Comparison of ENCODE assay signal across 12 cellular contexts in genomic region chr9:117034862-117035261, GRCh38.
DNase-seq lines count a peak whose midpoint lies in the region; ATAC-seq and TF ChIP-seq lines count a peak whose summit lies in the region.
"Had no signal": no experiment of that assay in that cellular context is flagged by ENCODE, and none has a peak within 500 bp of the region (broad histone marks: within the 10 kb centered on the region; RNA-seq: fewer than 3 reads in every experiment).

No MANE protein-coding gene starts in this region.

- H3K27ac ChIP-seq in trophoblast cell (ENCODE audit: low read depth, low read length) = no peak overlapping the region
- H3K27ac ChIP-seq in CD4-positive, alpha-beta T cell (ENCODE audit: low read depth, low read length) = no peak overlapping the region
- H3K27ac ChIP-seq: SJSA1, tibial artery had no signal

- H3K14ac ChIP-seq in trophoblast cell (ENCODE audit: low read length) = no peak overlapping the region

- no peak overlapping the region for H2AK5ac ChIP-seq in trophoblast cell (ENCODE audit: low read length)

- no peaks in the 10 kb centered on the region for H3K36me3 ChIP-seq in trophoblast cell (ENCODE audit: control insufficient read depth in 1 of 2, insufficient read depth in 2 of 2, low read length in 2 of 2)
- H3K36me3 ChIP-seq: SJSA1, tibial artery had no signal

- intact Hi-C loops in activated CD4-positive, alpha-beta T cell treated with anti-CD3 and anti-CD28 coated beads for 36 hours (cut with DNase I, micrococcal nuclease) = no loop called here
- intact Hi-C loops in activated CD4-positive, alpha-beta T cell treated with anti-CD3 and anti-CD28 coated beads, Interleukin-2, amount 10 ng/mL, durations not matched to agents 24 days and 14 days (cut with micrococcal nuclease) = no loop called here
- intact Hi-C loops in CD4-positive, alpha-beta T cell (cut with DNase I, micrococcal nuclease) = no loop called here

- no peak overlapping the region for H4K91ac ChIP-seq in trophoblast cell (ENCODE audit: low read depth, low read length)

- no peak for TF ChIP-seq CTCF in CD4-positive, alpha-beta T cell (IDR thresholded peaks at IDR 0.05)

- WGBS in trophoblast cell (ENCODE audit: extremely low coverage, insufficient coverage, insufficient read length) = no CpG with 5 or more reads among the region's 2 CpGs

- H2BK12ac ChIP-seq in trophoblast cell (ENCODE audit: low read length) = no peak overlapping the region

- H3K9ac ChIP-seq in trophoblast cell (ENCODE audit: low read length) = no peak overlapping the region

- H3K4me2 ChIP-seq in trophoblast cell (ENCODE audit: low read length) = no peak overlapping the region

- CTCF ChIA-PET in activated CD4-positive, alpha-beta T cell treated with anti-CD3 and anti-CD28 coated beads for 36 hours (lab: Charles Lee) = interaction anchor here (0.7 kb wide), 1 partner anchor 1498 kb away, joined by 3 read pairs; no protein-coding TSS in a partner anchor
- CTCF ChIA-PET in CD4-positive, alpha-beta T cell (lab: Charles Lee) = no interaction called here
- CTCF ChIA-PET in activated CD4-positive, alpha-beta memory T cell treated with anti-CD3 and anti-CD28 coated beads, Interleukin-2, amount 10 ng/mL, durations not matched to agents 7 days and 5 days (lab: Charles Lee) = no interaction called here

- no peaks in the 10 kb centered on the region for H3K9me3 ChIP-seq in trophoblast cell (ENCODE audit: insufficient read depth, low read depth, low read length)
- H3K9me3 ChIP-seq in CD4-positive, alpha-beta T cell (ENCODE audit: control insufficient read depth, low read length) = no peaks in the 10 kb centered on the region
- H3K9me3 ChIP-seq: SJSA1, tibial artery had no signal

- no peak for ATAC-seq in activated CD4-positive, alpha-beta T cell treated with anti-CD3 and anti-CD28 coated beads for 36 hours
- ATAC-seq in CD4-positive, alpha-beta T cell (ENCODE audit: poor library complexity) = no peak
- no peak for ATAC-seq in HG03354 (IDR thresholded peaks at IDR 0.05; ENCODE audit: poor library complexity, severe bottlenecking, unreplicated experiment)
- ATAC-seq: esophagus mucosa had no signal

- H3K4me1 ChIP-seq in trophoblast cell (ENCODE audit: control insufficient read depth in 1 of 2, insufficient read depth in 2 of 2, low read length in 2 of 2) = no peaks in the 10 kb centered on the region
- H3K4me1 ChIP-seq: SJSA1, tibial artery had no signal

- H3K79me1 ChIP-seq in trophoblast cell (ENCODE audit: low read length) = no peaks in the 10 kb centered on the region

- no peaks in the 10 kb centered on the region for H3K9me3 Mint-ChIP-seq in activated CD4-positive, alpha-beta T cell treated with anti-CD3 and anti-CD28 coated beads for 36 hours (ENCODE audit: low read depth)
- no peaks in the 10 kb centered on the region for H3K9me3 Mint-ChIP-seq in activated CD4-positive, alpha-beta T cell treated with anti-CD3 and anti-CD28 coated beads, Interleukin-2, amount 10 ng/mL, durations not matched to agents 24 days and 14 days
- peaks cover 7% of the 10 kb centered on the region for H3K9me3 Mint-ChIP-seq in CD4-positive, alpha-beta T cell
- no peaks in the 10 kb centered on the region for H3K9me3 Mint-ChIP-seq in activated CD4-positive, alpha-beta memory T cell treated with anti-CD3 and anti-CD28 coated beads, Interleukin-2, amount 10 ng/mL, durations not matched to agents 7 days and 5 days

- H3K23ac ChIP-seq in trophoblast cell (ENCODE audit: low read length) = no peak overlapping the region

- no peak overlapping the region for H3K4me3 ChIP-seq in trophoblast cell (ENCODE audit: low read depth, low read length)
- H3K4me3 ChIP-seq: SJSA1, tibial artery had no signal

- H3K36me3 Mint-ChIP-seq in activated CD4-positive, alpha-beta T cell treated with anti-CD3 and anti-CD28 coated beads for 36 hours (ENCODE audit: low read depth) = no peaks in the 10 kb centered on the region
- no peaks in the 10 kb centered on the region for H3K36me3 Mint-ChIP-seq in activated CD4-positive, alpha-beta T cell treated with anti-CD3 and anti-CD28 coated beads, Interleukin-2, amount 10 ng/mL, durations not matched to agents 24 days and 14 days (ENCODE audit: low read depth)
- H3K36me3 Mint-ChIP-seq in CD4-positive, alpha-beta T cell (ENCODE audit: low read depth) = no peaks in the 10 kb centered on the region
- H3K36me3 Mint-ChIP-seq in activated CD4-positive, alpha-beta memory T cell treated with anti-CD3 and anti-CD28 coated beads, Interleukin-2, amount 10 ng/mL, durations not matched to agents 7 days and 5 days (ENCODE audit: low read depth) = no peaks in the 10 kb centered on the region

- H2AFZ ChIP-seq in trophoblast cell (ENCODE audit: insufficient read depth, low read length, poor library complexity) = no peak overlapping the region

- H3K27me3 ChIP-seq in trophoblast cell (ENCODE audit: insufficient read depth, low read length) = no peaks in the 10 kb centered on the region
- no peaks in the 10 kb centered on the region for H3K27me3 ChIP-seq in CD4-positive, alpha-beta T cell (ENCODE audit: control insufficient read depth, insufficient read depth, low read length)
- H3K27me3 ChIP-seq: SJSA1, tibial artery had no signal

- POLR2A ChIA-PET in activated CD4-positive, alpha-beta T cell treated with anti-CD3 and anti-CD28 coated beads for 36 hours (lab: Charles Lee) = no interaction called here
- POLR2A ChIA-PET in CD4-positive, alpha-beta T cell (lab: Charles Lee) = no interaction called here
- POLR2A ChIA-PET in activated CD4-positive, alpha-beta memory T cell treated with anti-CD3 and anti-CD28 coated beads, Interleukin-2, amount 10 ng/mL, durations not matched to agents 7 days and 5 days (lab: Charles Lee) = no interaction called here

- H3K79me2 ChIP-seq in trophoblast cell (ENCODE audit: control insufficient read depth, insufficient read depth, low read length, poor library complexity) = no peaks in the 10 kb centered on the region

- H4K12ac ChIP-seq in trophoblast cell (ENCODE audit: low read depth, low read length) = no peak overlapping the region

- peak; percentile 4 for DNase-seq in activated CD4-positive, alpha-beta T cell treated with anti-CD3 and anti-CD28 coated beads for 36 hours
- no peak for DNase-seq in activated CD4-positive, alpha-beta T cell treated with anti-CD3 and anti-CD28 coated beads, Interleukin-2, amount 10 ng/mL, durations not matched to agents 24 days and 14 days
- peak; percentile 4 for DNase-seq in OCI-M1 (lab: John Stamatoyannopoulos, UW)
- peak; percentile 59 for DNase-seq in ecto neural progenitor cell (ENCODE audit: low spot score)
- peak; percentile 31 to 73 for DNase-seq in trophoblast cell
- DNase-seq in CD4-positive, alpha-beta T cell = no peak
- DNase-seq in activated CD4-positive, alpha-beta memory T cell treated with anti-CD3 and anti-CD28 coated beads, Interleukin-2, amount 10 ng/mL, durations not matched to agents 7 days and 5 days = no peak
- DNase-seq: activated CD4-positive, alpha-beta T cell treated with anti-CD3 and anti-CD28 coated beads for 1 hour; tibial artery had no signal

- H3K4ac ChIP-seq in trophoblast cell (ENCODE audit: low read depth, low read length) = no peak overlapping the region

- H2BK120ac ChIP-seq in trophoblast cell (ENCODE audit: insufficient read depth, low read length, poor library complexity) = no peak overlapping the region

- H3K4me1 Mint-ChIP-seq in activated CD4-positive, alpha-beta T cell treated with anti-CD3 and anti-CD28 coated beads for 36 hours = no peaks in the 10 kb centered on the region
- H3K4me1 Mint-ChIP-seq in activated CD4-positive, alpha-beta T cell treated with anti-CD3 and anti-CD28 coated beads, Interleukin-2, amount 10 ng/mL, durations not matched to agents 24 days and 14 days = no peaks in the 10 kb centered on the region
- no peaks in the 10 kb centered on the region for H3K4me1 Mint-ChIP-seq in CD4-positive, alpha-beta T cell (ENCODE audit: low read depth)
- no peaks in the 10 kb centered on the region for H3K4me1 Mint-ChIP-seq in activated CD4-positive, alpha-beta memory T cell treated with anti-CD3 and anti-CD28 coated beads, Interleukin-2, amount 10 ng/mL, durations not matched to agents 7 days and 5 days

- H4K8ac ChIP-seq in trophoblast cell (ENCODE audit: low read depth, low read length) = no peak overlapping the region

- H3K4me3 Mint-ChIP-seq in activated CD4-positive, alpha-beta T cell treated with anti-CD3 and anti-CD28 coated beads for 36 hours = no peak overlapping the region
- H3K4me3 Mint-ChIP-seq in activated CD4-positive, alpha-beta T cell treated with anti-CD3 and anti-CD28 coated beads, Interleukin-2, amount 10 ng/mL, durations not matched to agents 24 days and 14 days = no peak overlapping the region
- no peak overlapping the region for H3K4me3 Mint-ChIP-seq in CD4-positive, alpha-beta T cell
- H3K4me3 Mint-ChIP-seq in activated CD4-positive, alpha-beta memory T cell treated with anti-CD3 and anti-CD28 coated beads, Interleukin-2, amount 10 ng/mL, durations not matched to agents 7 days and 5 days = no peak overlapping the region

- H3K18ac ChIP-seq in trophoblast cell (ENCODE audit: low read length) = no peak overlapping the region

- H2BK5ac ChIP-seq in trophoblast cell (ENCODE audit: low read depth, low read length, poor library complexity) = no peak overlapping the region

- H3K27me3 Mint-ChIP-seq in activated CD4-positive, alpha-beta T cell treated with anti-CD3 and anti-CD28 coated beads for 36 hours = no peaks in the 10 kb centered on the region
- H3K27me3 Mint-ChIP-seq in activated CD4-positive, alpha-beta T cell treated with anti-CD3 and anti-CD28 coated beads, Interleukin-2, amount 10 ng/mL, durations not matched to agents 24 days and 14 days = no peaks in the 10 kb centered on the region
- H3K27me3 Mint-ChIP-seq in CD4-positive, alpha-beta T cell = no peaks in the 10 kb centered on the region
- no peaks in the 10 kb centered on the region for H3K27me3 Mint-ChIP-seq in activated CD4-positive, alpha-beta memory T cell treated with anti-CD3 and anti-CD28 coated beads, Interleukin-2, amount 10 ng/mL, durations not matched to agents 7 days and 5 days

- H3K27ac Mint-ChIP-seq in activated CD4-positive, alpha-beta T cell treated with anti-CD3 and anti-CD28 coated beads for 36 hours = no peak overlapping the region
- H3K27ac Mint-ChIP-seq in activated CD4-positive, alpha-beta T cell treated with anti-CD3 and anti-CD28 coated beads, Interleukin-2, amount 10 ng/mL, durations not matched to agents 24 days and 14 days = no peak overlapping the region
- H3K27ac Mint-ChIP-seq in CD4-positive, alpha-beta T cell = no peak overlapping the region
- H3K27ac Mint-ChIP-seq in activated CD4-positive, alpha-beta memory T cell treated with anti-CD3 and anti-CD28 coated beads, Interleukin-2, amount 10 ng/mL, durations not matched to agents 7 days and 5 days = no peak overlapping the region

Comparison
In these comparisons a context has a peak if more than half of its experiments do, and no peak if none do; other contexts are left out.
1. DNase-seq: peak in activated CD4-positive, alpha-beta T cell treated with anti-CD3 and anti-CD28 coated beads for 36 hours (single experiment), OCI-M1 (single experiment), ecto neural progenitor cell (single experiment) and trophoblast cell (2 of 2); none in activated CD4-positive, alpha-beta T cell treated with anti-CD3 and anti-CD28 coated beads, Interleukin-2, amount 10 ng/mL, durations not matched to agents 24 days and 14 days (single experiment), CD4-positive, alpha-beta T cell (0 of 10) and activated CD4-positive, alpha-beta memory T cell treated with anti-CD3 and anti-CD28 coated beads, Interleukin-2, amount 10 ng/mL, durations not matched to agents 7 days and 5 days (single experiment).